Comparison of ENCODE assay signal across 28 cellular contexts in the genomic region with DNA sequence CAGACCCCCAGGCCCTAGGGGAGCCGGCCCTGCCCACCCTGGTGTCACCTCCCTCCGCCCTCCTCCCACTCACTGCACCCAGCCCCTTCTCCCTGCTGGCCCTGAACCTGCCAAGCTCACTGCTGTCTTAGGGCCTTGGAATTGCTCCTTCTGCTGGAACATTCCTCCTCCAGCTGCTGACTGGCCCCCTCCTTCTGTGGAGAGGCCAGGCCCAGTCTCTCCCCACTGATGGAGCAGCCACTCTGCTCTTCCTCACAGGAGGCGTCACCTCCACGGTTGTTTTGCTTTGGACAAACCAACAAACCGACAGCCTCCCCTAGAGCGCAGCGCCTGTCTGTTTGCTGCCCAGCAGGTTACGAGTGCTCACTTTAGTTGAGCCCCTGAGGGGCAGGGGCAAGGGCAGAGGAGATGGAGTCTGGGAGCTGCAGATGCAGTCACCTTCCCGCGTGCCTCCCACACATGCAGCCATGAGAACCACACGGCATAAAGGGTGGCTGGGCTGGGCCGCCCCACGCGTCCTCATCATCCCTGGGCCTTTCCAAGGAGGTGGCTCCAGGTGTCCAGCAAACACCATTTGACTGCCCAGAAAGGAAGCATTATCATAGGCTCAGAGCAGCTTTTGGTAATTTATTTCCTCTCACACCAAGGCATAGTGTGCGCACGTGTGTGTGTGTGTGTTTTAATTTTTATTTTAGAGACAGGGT. TPM values are rescaled to one million over a fixed set of nuclear protein-coding genes. Genes with fewer than 3 reads are reported as not detected.
DNase-seq lines count a peak whose midpoint lies in the region; ATAC-seq, FAIRE-seq and TF ChIP-seq lines count a peak whose summit lies in the region.
"Had no signal": no experiment of that assay in that cellular context is flagged by ENCODE, and none has a peak within 500 bp of the region (broad histone marks: within the 10 kb centered on the region; RNA-seq: fewer than 3 reads in every experiment).

No MANE protein-coding gene starts in this region.

- H3K9me3 Mint-ChIP-seq in stimulated activated naive B cell treated with anti-CD40 and anti-IgM and Interleukin-4, amounts not matched to agents 10 μg/mL and 1 μg/mL and 100 μg/mL, for 72 hours: no peaks in the 10 kb centered on the region
- no peaks in the 10 kb centered on the region for H3K9me3 Mint-ChIP-seq in chondrocyte (ENCODE audit: low read depth)
- H3K9me3 Mint-ChIP-seq: CD8-positive, alpha-beta T cell had no signal

- ATAC-seq in stimulated activated naive B cell treated with anti-CD40 and anti-IgM and Interleukin-4, amounts not matched to agents 10 μg/mL and 1 μg/mL and 100 μg/mL, for 72 hours (replicated peaks): no peak
- ATAC-seq in GM19395 (IDR thresholded peaks at IDR 0.05; ENCODE audit: unreplicated experiment): no peak
- ATAC-seq: CD8-positive, alpha-beta T cell had no signal

- H3K9ac ChIP-seq in kidney (ENCODE audit: low read length in 2 of 2): no peak overlapping the region
- H3K9ac ChIP-seq: SK-N-SH had no signal

- peaks cover 7 to 8% of the 10 kb centered on the region in 2 donors for H3K36me3 ChIP-seq in kidney (ENCODE audit: control insufficient read depth in 1 of 2, insufficient read depth in 2 of 2, low read length in 2 of 2)

- H3K36me3 Mint-ChIP-seq in stimulated activated naive B cell treated with anti-CD40 and anti-IgM and Interleukin-4, amounts not matched to agents 10 μg/mL and 1 μg/mL and 100 μg/mL, for 72 hours: peaks cover 22 to 40% of the 10 kb centered on the region in 2 donors
- peaks cover 10% of the 10 kb centered on the region for H3K36me3 Mint-ChIP-seq in chondrocyte (ENCODE audit: low read depth)

- H3K4me3 ChIP-seq in kidney (ENCODE audit: low read length in 2 of 2): no peak overlapping the region
- H3K4me3 ChIP-seq: HAP-1 had no signal

- no peak for FAIRE-seq in kidney (lab: Jason Lieb, UNC)

- intact Hi-C loops in kidney (cut with DNase I): no loop called here

- H3K27ac Mint-ChIP-seq in stimulated activated naive B cell treated with anti-CD40 and anti-IgM and Interleukin-4, amounts not matched to agents 10 μg/mL and 1 μg/mL and 100 μg/mL, for 72 hours: peak overlapping the region; percentile 9
- no peak overlapping the region for H3K27ac Mint-ChIP-seq in chondrocyte (ENCODE audit: unreplicated experiment)
- H3K27ac Mint-ChIP-seq: CD8-positive, alpha-beta T cell had no signal

- H3K4me1 ChIP-seq in kidney (ENCODE audit: control insufficient read depth in 1 of 2, insufficient read depth in 1 of 2, low read depth in 1 of 2, low read length in 2 of 2): no peaks in the 10 kb centered on the region
- H3K4me1 ChIP-seq: HAP-1 had no signal

- DNase-seq in NCI-H2227 (lab: John Stamatoyannopoulos, UW; ENCODE audit: unreplicated experiment): peak; percentile 20
- DNase-seq in NCI-H2227 treated with DMSO at 0.1 percent for 48 hours (lab: John Stamatoyannopoulos, UW): no peak
- peak; percentile 99 for DNase-seq in NCI-H510A treated with DMSO at 0.1 percent for 48 hours (lab: John Stamatoyannopoulos, UW)
- peak; percentile 63 for DNase-seq in kidney
- no peak for DNase-seq in stimulated activated naive B cell treated with anti-CD40 and anti-IgM and Interleukin-4, amounts not matched to agents 10 μg/mL and 1 μg/mL and 100 μg/mL, for 72 hours
- DNase-seq in chondrocyte (ENCODE audit: low spot score): no peak
- DNase-seq in activated CD4-positive, CD25-positive, alpha-beta regulatory T cell treated with anti-CD3 and anti-CD28 coated beads, Interleukin-2, amount 50 U/mL, for 72 hours: no peak
- DNase-seq: AML-193; C1 segment of cervical spinal cord; Calu3; CD8-positive, alpha-beta T cell; EL; KG1; NCI-H1092; NCI-H1436 treated with DMSO at 0.1 percent for 48 hours; NCI-H1930; NCI-H446 treated with DMSO at 0.1 percent for 48 hours; NCI-H748 treated with DMSO at 0.1 percent for 48 hours; NK-92 treated with Interleukin-12 subunit alpha and Interleukin-12 subunit beta, amount 100 ng/mL, for 24 hours; SIG-M5; SK-N-SH had no signal

- no peaks in the 10 kb centered on the region for H3K4me1 Mint-ChIP-seq in stimulated activated naive B cell treated with anti-CD40 and anti-IgM and Interleukin-4, amounts not matched to agents 10 μg/mL and 1 μg/mL and 100 μg/mL, for 72 hours
- H3K4me1 Mint-ChIP-seq in chondrocyte (ENCODE audit: low read depth): no peaks in the 10 kb centered on the region

- H3K27me3 Mint-ChIP-seq in stimulated activated naive B cell treated with anti-CD40 and anti-IgM and Interleukin-4, amounts not matched to agents 10 μg/mL and 1 μg/mL and 100 μg/mL, for 72 hours: no peaks in the 10 kb centered on the region
- no peaks in the 10 kb centered on the region for H3K27me3 Mint-ChIP-seq in chondrocyte (ENCODE audit: low read depth)

- no peak overlapping the region for H3K27ac ChIP-seq in kidney (ENCODE audit: low read depth in 2 of 2, low read length in 2 of 2)
- H3K27ac ChIP-seq: HL-60, RWPE1 had no signal

- H3K4me3 Mint-ChIP-seq in stimulated activated naive B cell treated with anti-CD40 and anti-IgM and Interleukin-4, amounts not matched to agents 10 μg/mL and 1 μg/mL and 100 μg/mL, for 72 hours: no peak overlapping the region
- no peak overlapping the region for H3K4me3 Mint-ChIP-seq in chondrocyte (ENCODE audit: unreplicated experiment)
- H3K4me3 Mint-ChIP-seq: CD8-positive, alpha-beta T cell had no signal

- no peaks in the 10 kb centered on the region for H3K9me3 ChIP-seq in kidney (ENCODE audit: control insufficient read depth in 1 of 2, low read length in 2 of 2)
- H3K9me3 ChIP-seq: HAP-1, SK-N-SH had no signal

- no peak for TF ChIP-seq CTCF in kidney (IDR thresholded peaks at IDR 0.05; ENCODE audit: borderline replicate concordance, extremely low read depth, insufficient read depth)
- TF ChIP-seq CTCF in chondrocyte (IDR thresholded peaks at IDR 0.05): no peak

RNA-seq across cellular contexts. Expression of a gene that starts 9.4 kb away (rescaled TPM):
- 0.98 TPM for total RNA-seq in kidney
- 0.32 TPM for polyA plus RNA-seq in kidney (ENCODE audit: insufficient read depth, low read depth, low replicate concordance)
- 0.29 to 0.72 TPM in 2 of 3 replicates, not detected in the other for total RNA-seq in chondrocyte
- total RNA-seq: A172, HT1080 had no signal

RNA-seq across cellular contexts. Expression of a gene that starts 23.0 kb away (rescaled TPM):
- total RNA-seq in kidney: 58.6 TPM
- polyA plus RNA-seq in kidney (ENCODE audit: insufficient read depth, low read depth, low replicate concordance): 52.0 TPM
- total RNA-seq in chondrocyte: 31.5 to 32.7 TPM (median 32.6 TPM) in 3 replicates

RNA-seq across cellular contexts. Expression of a gene that starts 27.0 kb away (rescaled TPM):
- total RNA-seq in kidney: 4.9 TPM
- polyA plus RNA-seq in kidney (ENCODE audit: insufficient read depth, low read depth, low replicate concordance): 0.34 TPM
- 0.07 to 0.25 TPM (median 0.18 TPM) in 3 replicates for total RNA-seq in chondrocyte
- total RNA-seq: HT1080 had no signal
- polyA plus RNA-seq: AG04450 had no signal

Comparison
In these comparisons a context has a peak if more than half of its experiments do, and no peak if none do; other contexts are left out.
1. DNase-seq: peak in NCI-H2227 (single experiment), NCI-H510A treated with DMSO at 0.1 percent for 48 hours (single experiment) and kidney (single experiment); none in NCI-H2227 treated with DMSO at 0.1 percent for 48 hours (single experiment), stimulated activated naive B cell treated with anti-CD40 and anti-IgM and Interleukin-4, amounts not matched to agents 10 μg/mL and 1 μg/mL and 100 μg/mL, for 72 hours (single experiment), chondrocyte (single experiment) and activated CD4-positive, CD25-positive, alpha-beta regulatory T cell treated with anti-CD3 and anti-CD28 coated beads, Interleukin-2, amount 50 U/mL, for 72 hours (single experiment).